ENCODE assay signal across 23 cellular contexts in the genomic region with DNA sequence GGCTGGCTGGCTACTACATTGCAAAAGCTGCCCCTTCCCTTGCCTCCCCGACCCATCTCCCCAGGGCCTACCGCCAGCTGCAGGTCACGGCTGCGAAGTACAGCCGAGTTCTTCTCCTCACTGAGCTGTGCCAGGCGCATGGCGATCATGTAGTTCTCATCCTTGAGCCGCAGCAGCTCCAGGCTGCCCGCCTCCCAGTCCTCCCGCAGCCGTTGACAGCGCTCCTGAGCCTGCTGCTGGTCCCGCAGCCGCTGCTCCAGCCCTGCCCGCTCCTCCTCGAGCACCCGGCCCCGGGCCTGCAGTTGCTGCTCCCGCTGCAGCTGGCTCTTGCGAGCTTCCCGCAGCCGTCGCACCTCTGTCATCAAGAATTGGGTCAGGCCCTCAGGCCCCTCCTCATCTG. TPM values are rescaled to one million over a fixed set of nuclear protein-coding genes. Genes with fewer than 3 reads are reported as not detected.
DNase-seq lines count a peak whose midpoint lies in the region; ATAC-seq, FAIRE-seq and TF ChIP-seq lines count a peak whose summit lies in the region.
"Had no signal": no experiment of that assay in that cellular context is flagged by ENCODE, and none has a peak within 500 bp of the region (broad histone marks: within the 10 kb centered on the region; RNA-seq: fewer than 3 reads in every experiment).

No MANE protein-coding gene starts in this region.

- no peaks in the 10 kb centered on the region for H3K9me3 ChIP-seq in HEK293 (ENCODE audit: control insufficient read depth, insufficient read depth, low read depth, low read length)
- no peaks in the 10 kb centered on the region for H3K9me3 ChIP-seq in kidney (ENCODE audit: control insufficient read depth in 1 of 2, low read length in 2 of 2)
- H3K9me3 ChIP-seq in CD8-positive, alpha-beta memory T cell (ENCODE audit: low read length) = no peaks in the 10 kb centered on the region
- H3K9me3 ChIP-seq in body of pancreas = no peaks in the 10 kb centered on the region
- H3K9me3 ChIP-seq: BE2C, HAP-1 had no signal

- H3K4me1 ChIP-seq in HEK293 (ENCODE audit: control insufficient read depth, insufficient read depth, low read length) (peaks cover 11% of the 10 kb centered on the region), kidney (ENCODE audit: control insufficient read depth in 1 of 2, insufficient read depth in 1 of 2, low read depth in 1 of 2, low read length in 2 of 2) (peaks cover 19 to 32% of the 10 kb centered on the region in 2 donors), body of pancreas (peaks cover 49% of the 10 kb centered on the region)
- H3K4me1 ChIP-seq in CD8-positive, alpha-beta memory T cell (ENCODE audit: insufficient read depth, low read length) = peaks cover 6% of the 10 kb centered on the region

- POLR2A ChIA-PET in HEK293 (lab: Yijun Ruan, JAX) = no interaction called here
- POLR2A ChIA-PET in CD8-positive, alpha-beta memory T cell (lab: Charles Lee) = no interaction called here

- TF ChIP-seq CTCF in HEK293 (tag by site-specific recombination; IDR thresholded peaks at IDR 0.05) = no peak
- TF ChIP-seq CTCF in kidney (IDR thresholded peaks at IDR 0.05; ENCODE audit: borderline replicate concordance, extremely low read depth, insufficient read depth) = no peak
- TF ChIP-seq CTCF in neural crest cell (conservative IDR thresholded peaks at IDR 0.05) = no peak
- TF ChIP-seq CTCF in body of pancreas (IDR thresholded peaks at IDR 0.05) = no peak

- H3K27ac ChIP-seq in HEK293 (ENCODE audit: extremely low read depth, low read depth, low read length) = no peak overlapping the region
- no peak overlapping the region for H3K27ac ChIP-seq in kidney (ENCODE audit: low read depth in 2 of 2, low read length in 2 of 2)
- no peak overlapping the region for H3K27ac ChIP-seq in CD8-positive, alpha-beta memory T cell (ENCODE audit: low read depth, low read length)
- peak overlapping the region in 2 of 4 donors; percentile 1 for H3K27ac ChIP-seq in body of pancreas
- H3K27ac ChIP-seq: C4-2B, HL-60 had no signal

- H3K4me3 ChIP-seq in HEK293 (ENCODE audit: low read depth, low read length) (no peak overlapping the region), kidney (ENCODE audit: low read length in 2 of 2) (no peak overlapping the region), body of pancreas (no peak overlapping the region)
- no peak overlapping the region for H3K4me3 ChIP-seq in CD8-positive, alpha-beta memory T cell (ENCODE audit: low read length)
- H3K4me3 ChIP-seq: HAP-1 had no signal

- intact Hi-C loops in kidney (cut with DNase I) = no loop called here
- intact Hi-C loops in body of pancreas (cut with DNase I) = no loop called here

- 94 to 98% methylated on average over 20 to 23 of the region's 23 CpGs for WGBS in body of pancreas, 2 donors

- no peak for TF ChIP-seq POLR2A in body of pancreas (IDR thresholded peaks at IDR 0.05)

- no peaks in the 10 kb centered on the region for H3K36me3 Mint-ChIP-seq in neural crest cell (ENCODE audit: low read depth)
- H3K36me3 Mint-ChIP-seq in CD8-positive, alpha-beta memory T cell = no peaks in the 10 kb centered on the region
- H3K36me3 Mint-ChIP-seq: CD4-positive, alpha-beta memory T cell had no signal

- H3K9ac ChIP-seq in kidney (ENCODE audit: low read length in 2 of 2) = no peak overlapping the region

- H3K27me3 Mint-ChIP-seq in neural crest cell (ENCODE audit: low read depth) = peaks cover 27% of the 10 kb centered on the region
- peaks cover 4 to 16% of the 10 kb centered on the region in 2 donors for H3K27me3 Mint-ChIP-seq in CD8-positive, alpha-beta memory T cell

- CTCF ChIA-PET in HEK293 (lab: Yijun Ruan, JAX) = interaction anchor here (0.6 to 1.3 kb wide), 7 partner anchors 18 to 91 kb away, joined by 3 to 6 read pairs (median 4); no protein-coding TSS in a partner anchor
- CTCF ChIA-PET in CD8-positive, alpha-beta memory T cell (lab: Charles Lee) = no interaction called here

- DNase-seq in ELF-1 (ENCODE audit: low read depth, low spot score) = peak; percentile 62
- peak; percentile 65 for DNase-seq in kidney
- no peak for DNase-seq in neural crest cell (ENCODE audit: low read depth, low spot score)
- DNase-seq in CD8-positive, alpha-beta memory T cell = no peak
- no peak for DNase-seq in pons (ENCODE audit: low spot score)
- DNase-seq in body of pancreas = no peak
- DNase-seq in anterior cingulate cortex (lab: John Stamatoyannopoulos, UW) = no peak
- DNase-seq: BE2C; CD4-positive, alpha-beta memory T cell; COR-L47; DMS153; DMS79 treated with DMSO at 0.1 percent for 48 hours; EL; GDM1; GOT3; HFFc6 had no signal

- FAIRE-seq in kidney (lab: Jason Lieb, UNC) = no peak
- FAIRE-seq: A204.1, D721Med, GM12892 had no signal

- H3K27ac Mint-ChIP-seq in neural crest cell (ENCODE audit: unreplicated experiment) = no peak overlapping the region
- no peak overlapping the region for H3K27ac Mint-ChIP-seq in CD8-positive, alpha-beta memory T cell
- H3K27ac Mint-ChIP-seq: CD4-positive, alpha-beta memory T cell; HFFc6 had no signal

- peaks cover 30% of the 10 kb centered on the region for H3K4me1 Mint-ChIP-seq in neural crest cell
- peaks cover 6 to 11% (median 7%) of the 10 kb centered on the region in 3 donors for H3K4me1 Mint-ChIP-seq in CD8-positive, alpha-beta memory T cell

- peak overlapping the region; percentile 61 for H3K4me3 Mint-ChIP-seq in neural crest cell
- peak overlapping the region in 1 of 7 donors; percentile 51 for H3K4me3 Mint-ChIP-seq in CD8-positive, alpha-beta memory T cell
- H3K4me3 Mint-ChIP-seq: CD4-positive, alpha-beta memory T cell; HFFc6 had no signal

- no peaks in the 10 kb centered on the region for H3K9me3 Mint-ChIP-seq in neural crest cell
- H3K9me3 Mint-ChIP-seq in CD8-positive, alpha-beta memory T cell = no peaks in the 10 kb centered on the region
- H3K9me3 Mint-ChIP-seq: CD4-positive, alpha-beta memory T cell; HFFc6 had no signal

- peaks cover 6% of the 10 kb centered on the region for H3K27me3 ChIP-seq in CD8-positive, alpha-beta memory T cell (ENCODE audit: insufficient read depth, low read length, poor library complexity, severe bottlenecking)
- H3K27me3 ChIP-seq in body of pancreas = no peaks in the 10 kb centered on the region

- H3K36me3 ChIP-seq in HEK293 (ENCODE audit: control insufficient read depth in 2 of 2, insufficient read depth in 1 of 2, low read length in 2 of 2) (peaks cover 0 to 28% of the 10 kb centered on the region in 2 experiments; a peak in 2 of 3 replicates), kidney (ENCODE audit: control insufficient read depth in 1 of 2, insufficient read depth in 2 of 2, low read length in 2 of 2) (peaks cover 6 to 9% of the 10 kb centered on the region in 2 donors), body of pancreas (replicated peaks in 1 of 2; ENCODE audit: insufficient read depth in 1 of 2, low read depth in 2 of 2) (no peaks in the 10 kb centered on the region)
- H3K36me3 ChIP-seq in CD8-positive, alpha-beta memory T cell (ENCODE audit: insufficient read depth, low read length) = no peaks in the 10 kb centered on the region
- H3K36me3 ChIP-seq: BE2C had no signal

- no peak for ATAC-seq in body of pancreas

TF ChIP-seq in HEK293, 187 proteins besides CTCF, POLR2A, EP300 and RAD21 (continues in another document):
- TF ChIP-seq KLF10 (tag by site-specific recombination; IDR thresholded peaks at IDR 0.05) (no peak), ZNF785 (tag by site-specific recombination; IDR thresholded peaks at IDR 0.05) (no peak), ZNF571 (tag by site-specific recombination; IDR thresholded peaks at IDR 0.05) (no peak)
- TF ChIP-seq, protein P1, sequence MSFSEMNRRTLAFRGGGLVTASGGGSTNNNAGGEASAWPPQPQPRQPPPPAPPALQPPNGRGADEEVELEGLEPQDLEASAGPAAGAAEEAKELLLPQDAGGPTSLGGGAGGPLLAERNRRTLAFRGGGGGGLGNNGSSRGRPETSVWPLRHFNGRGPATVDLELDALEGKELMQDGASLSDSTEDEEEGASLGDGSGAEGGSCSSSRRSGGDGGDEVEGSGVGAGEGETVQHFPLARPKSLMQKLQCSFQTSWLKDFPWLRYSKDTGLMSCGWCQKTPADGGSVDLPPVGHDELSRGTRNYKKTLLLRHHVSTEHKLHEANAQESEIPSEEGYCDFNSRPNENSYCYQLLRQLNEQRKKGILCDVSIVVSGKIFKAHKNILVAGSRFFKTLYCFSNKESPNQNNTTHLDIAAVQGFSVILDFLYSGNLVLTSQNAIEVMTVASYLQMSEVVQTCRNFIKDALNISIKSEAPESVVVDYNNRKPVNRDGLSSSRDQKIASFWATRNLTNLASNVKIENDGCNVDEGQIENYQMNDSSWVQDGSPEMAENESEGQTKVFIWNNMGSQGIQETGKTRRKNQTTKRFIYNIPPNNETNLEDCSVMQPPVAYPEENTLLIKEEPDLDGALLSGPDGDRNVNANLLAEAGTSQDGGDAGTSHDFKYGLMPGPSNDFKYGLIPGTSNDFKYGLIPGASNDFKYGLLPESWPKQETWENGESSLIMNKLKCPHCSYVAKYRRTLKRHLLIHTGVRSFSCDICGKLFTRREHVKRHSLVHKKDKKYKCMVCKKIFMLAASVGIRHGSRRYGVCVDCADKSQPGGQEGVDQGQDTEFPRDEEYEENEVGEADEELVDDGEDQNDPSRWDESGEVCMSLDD (tag by site-specific recombination; IDR thresholded peaks at IDR 0.05) = no peak

RNA-seq across cellular contexts. Expression of a gene that starts 3.3 kb away (rescaled TPM):
- 42.3 TPM for total RNA-seq in kidney
- 32.4 TPM for polyA plus RNA-seq in kidney (ENCODE audit: insufficient read depth, low read depth, low replicate concordance)
- 7.0 and 7.3 TPM in 2 replicates for total RNA-seq in neural crest cell
- total RNA-seq in CD8-positive, alpha-beta memory T cell = under 1 TPM; 0.29 to 0.31 TPM
- 1.0 TPM for polyA plus RNA-seq in CD8-positive, alpha-beta memory T cell
- total RNA-seq in body of pancreas = 10 to 100 TPM; 17.4 to 28.7 TPM
- polyA plus RNA-seq: CD4-positive, alpha-beta memory T cell had no signal

RNA-seq across cellular contexts. Expression of a gene that starts 29.7 kb away (rescaled TPM):
- total RNA-seq in kidney = 31.1 TPM
- 9.1 TPM for polyA plus RNA-seq in kidney (ENCODE audit: insufficient read depth, low read depth, low replicate concordance)
- total RNA-seq in neural crest cell = 3.2 and 4.7 TPM in 2 replicates
- 100 to 1,000 TPM; 162 to 171 TPM for total RNA-seq in CD8-positive, alpha-beta memory T cell
- polyA plus RNA-seq in CD8-positive, alpha-beta memory T cell = 323 TPM
- 1 to 10 TPM; 3.0 to 7.3 TPM for total RNA-seq in body of pancreas
- total RNA-seq: HFFc6 had no signal

RNA-seq across cellular contexts. Expression of a gene that starts 44.4 kb away (rescaled TPM):
- total RNA-seq in kidney (68.5 TPM), neural crest cell (22.6 and 26.1 TPM in 2 replicates), body of pancreas (10 to 100 TPM; 73.2 to 84.7 TPM)
- polyA plus RNA-seq in kidney (ENCODE audit: insufficient read depth, low read depth, low replicate concordance) = 29.5 TPM
- total RNA-seq in CD8-positive, alpha-beta memory T cell = under 1 TPM; 0.13 to 0.31 TPM
- not detected for polyA plus RNA-seq in CD8-positive, alpha-beta memory T cell
- total RNA-seq: CD4-positive, alpha-beta memory T cell had no signal
- polyA plus RNA-seq: CD4-positive, alpha-beta memory T cell had no signal

Comparison
In these comparisons a context has a peak if more than half of its experiments do, and no peak if none do; other contexts are left out.
1. DNase-seq: peak in ELF-1 (single experiment) and kidney (single experiment); none in neural crest cell (single experiment), CD8-positive, alpha-beta memory T cell (0 of 5), pons (single experiment), body of pancreas (0 of 4) and anterior cingulate cortex (0 of 58).
2. RNA of a gene that starts 44.4 kb away (total RNA-seq): 73.2 to 84.7 TPM in body of pancreas, 68.5 TPM in kidney (single experiment) and 22.6 to 26.1 TPM in neural crest cell; 0.13 to 0.31 TPM in CD8-positive, alpha-beta memory T cell; every median in the first group is over 10 times any median in the second.